Comparison of ENCODE assay signal across 14 cellular contexts in genomic region chr1:12128120-12128519, GRCh38.
"Had no signal": no experiment of that assay in that cellular context is flagged by ENCODE, and none has a peak within 500 bp of the region (broad histone marks: within the 10 kb centered on the region; RNA-seq: fewer than 3 reads in every experiment).

No MANE protein-coding gene starts in this region.

- H3K27me3 ChIP-seq: gastrocnemius medialis, SJSA1, uterus had no signal

- DNase-seq: effector memory CD4-positive, alpha-beta T cell; gastrocnemius medialis; heart right ventricle; stimulated activated CD4-positive, alpha-beta T cell treated with anti-CD3 and anti-CD28 coated beads, Interleukin-4, amount 100 ng/mL, for 1 hour; stimulated activated CD8-positive, alpha-beta memory T cell treated with anti-CD3 and anti-CD28 coated beads, Interleukin-4, amount 100 ng/mL, for 48 hours; SW 1271; T-helper 9 cell; uterus had no signal

- H3K27me3 Mint-ChIP-seq: memory B cell had no signal

- H3K27ac Mint-ChIP-seq: memory B cell, nephron had no signal

- H3K36me3 ChIP-seq: gastrocnemius medialis, heart right ventricle, SJSA1, tibial artery, uterus had no signal

- H3K4me3 ChIP-seq: gastrocnemius medialis, heart right ventricle, SJSA1, tibial artery, uterus had no signal

- H3K4me3 Mint-ChIP-seq: memory B cell, nephron had no signal

- ATAC-seq: gastrocnemius medialis, heart right ventricle, left lobe of liver had no signal

- H3K27ac ChIP-seq: gastrocnemius medialis, SJSA1, tibial artery, uterus, VCaP had no signal

- H3K4me1 ChIP-seq: tibial artery, uterus had no signal

- H3K36me3 Mint-ChIP-seq: memory B cell had no signal

- H3K9me3 Mint-ChIP-seq: memory B cell, nephron had no signal

- H3K9me3 ChIP-seq: gastrocnemius medialis, heart right ventricle, SJSA1, tibial artery, uterus had no signal
